Comparison of ENCODE assay signal across 13 cellular contexts in genomic region chr3:32147935-32148334, GRCh38. TPM values are rescaled to one million over a fixed set of nuclear protein-coding genes. Genes with fewer than 3 reads are reported as not detected.
DNase-seq lines count a peak whose midpoint lies in the region; ATAC-seq and TF ChIP-seq lines count a peak whose summit lies in the region.
"Had no signal": no experiment of that assay in that cellular context is flagged by ENCODE, and none has a peak within 500 bp of the region (broad histone marks: within the 10 kb centered on the region; RNA-seq: fewer than 3 reads in every experiment).

No MANE protein-coding gene starts in this region.

- H3K27me3 Mint-ChIP-seq in naive thymus-derived CD8-positive, alpha-beta T cell: no peaks in the 10 kb centered on the region
- H3K27me3 Mint-ChIP-seq: effector memory CD8-positive, alpha-beta T cell had no signal

- H3K9ac ChIP-seq in PC-3 (ENCODE audit: low read length): no peak overlapping the region

- peaks cover 2 to 18% (median 5%) of the 10 kb centered on the region in 4 donors for H3K4me1 Mint-ChIP-seq in naive thymus-derived CD8-positive, alpha-beta T cell

- H3K9me3 ChIP-seq in cardiac muscle cell (ENCODE audit: low read depth): no peaks in the 10 kb centered on the region
- H3K9me3 ChIP-seq in right cardiac atrium (ENCODE audit: control insufficient read depth, low read length): no peaks in the 10 kb centered on the region
- no peaks in the 10 kb centered on the region for H3K9me3 ChIP-seq in PC-3 (ENCODE audit: low read length)
- H3K9me3 ChIP-seq in tibial nerve: no peaks in the 10 kb centered on the region
- no peaks in the 10 kb centered on the region for H3K9me3 ChIP-seq in effector memory CD4-positive, alpha-beta T cell (ENCODE audit: control insufficient read depth, low read length)
- H3K9me3 ChIP-seq in psoas muscle: no peaks in the 10 kb centered on the region
- H3K9me3 ChIP-seq: mucosa of descending colon, right atrium auricular region had no signal

- H3K9me3 Mint-ChIP-seq in naive thymus-derived CD8-positive, alpha-beta T cell: no peaks in the 10 kb centered on the region
- H3K9me3 Mint-ChIP-seq: effector memory CD8-positive, alpha-beta T cell had no signal

- H3K36me3 ChIP-seq in cardiac muscle cell (no peaks in the 10 kb centered on the region), PC-3 (ENCODE audit: low read depth, low read length) (no peaks in the 10 kb centered on the region), tibial nerve (peaks cover 0 to 32% (median 0%) of the 10 kb centered on the region in 3 donors), psoas muscle (ENCODE audit: insufficient read depth in 1 of 2, low read depth in 1 of 2) (peaks cover 0 to 72% of the 10 kb centered on the region in 2 donors)
- peaks cover 33% of the 10 kb centered on the region for H3K36me3 ChIP-seq in effector memory CD4-positive, alpha-beta T cell (ENCODE audit: control insufficient read depth, insufficient read depth, low read length)

- no peak overlapping the region for H3K27ac Mint-ChIP-seq in naive thymus-derived CD8-positive, alpha-beta T cell

- H3K4me3 Mint-ChIP-seq in naive thymus-derived CD8-positive, alpha-beta T cell: no peak overlapping the region
- H3K4me3 Mint-ChIP-seq: effector memory CD8-positive, alpha-beta T cell had no signal

- no peak overlapping the region for H3K27ac ChIP-seq in cardiac muscle cell
- H3K27ac ChIP-seq in right cardiac atrium (ENCODE audit: low read length): no peak overlapping the region
- H3K27ac ChIP-seq in PC-3 (ENCODE audit: low read length): 0 out of 2 replicates have a peak overlapping the region, but pooled peaks have one; percentile 69
- no peak overlapping the region for H3K27ac ChIP-seq in foreskin keratinocyte
- H3K27ac ChIP-seq in tibial nerve: no peak overlapping the region
- H3K27ac ChIP-seq in effector memory CD4-positive, alpha-beta T cell (ENCODE audit: insufficient read depth, low read length, poor library complexity, severe bottlenecking): no peak overlapping the region
- no peak overlapping the region for H3K27ac ChIP-seq in psoas muscle
- H3K27ac ChIP-seq: right atrium auricular region had no signal

- H3K27me3 ChIP-seq in cardiac muscle cell: no peaks in the 10 kb centered on the region
- H3K27me3 ChIP-seq in right cardiac atrium (ENCODE audit: control insufficient read depth, insufficient read depth): no peaks in the 10 kb centered on the region
- H3K27me3 ChIP-seq in PC-3 (ENCODE audit: low read length): no peaks in the 10 kb centered on the region
- no peaks in the 10 kb centered on the region for H3K27me3 ChIP-seq in foreskin keratinocyte
- H3K27me3 ChIP-seq in tibial nerve: no peaks in the 10 kb centered on the region
- H3K27me3 ChIP-seq in effector memory CD4-positive, alpha-beta T cell (replicated peaks; ENCODE audit: control insufficient read depth, insufficient read depth, low read length, poor library complexity, severe bottlenecking): no peaks in the 10 kb centered on the region
- no peaks in the 10 kb centered on the region for H3K27me3 ChIP-seq in psoas muscle (ENCODE audit: insufficient read depth in 3 of 3, low read length in 2 of 3)
- H3K27me3 ChIP-seq: right atrium auricular region had no signal

- WGBS in right cardiac atrium: 83% methylated on average over 3 of the region's 3 CpGs
- WGBS in tibial nerve, 2 donors: 63 to 78% methylated on average over 3 of the region's 3 CpGs
- 72 to 84% (median 73%) methylated on average over 3 of the region's 3 CpGs for WGBS in psoas muscle, 3 donors

- peaks cover 2% of the 10 kb centered on the region for H3K4me1 ChIP-seq in cardiac muscle cell (ENCODE audit: low read depth)
- H3K4me1 ChIP-seq in right cardiac atrium (ENCODE audit: control insufficient read depth, insufficient read depth, low read length): no peaks in the 10 kb centered on the region
- H3K4me1 ChIP-seq in PC-3 (ENCODE audit: insufficient read depth, low read length): peaks cover 39% of the 10 kb centered on the region
- H3K4me1 ChIP-seq in foreskin keratinocyte: peaks cover 14% of the 10 kb centered on the region
- peaks cover 0 to 26% (median 11%) of the 10 kb centered on the region in 4 donors for H3K4me1 ChIP-seq in tibial nerve
- no peaks in the 10 kb centered on the region for H3K4me1 ChIP-seq in effector memory CD4-positive, alpha-beta T cell (ENCODE audit: control insufficient read depth, insufficient read depth, low read length, poor library complexity, severe bottlenecking)
- H3K4me1 ChIP-seq in psoas muscle: peaks cover 11% of the 10 kb centered on the region

- no peak for TF ChIP-seq EP300 in tibial nerve (IDR thresholded peaks at IDR 0.05)

- H3K4me3 ChIP-seq in cardiac muscle cell: no peak overlapping the region
- no peak overlapping the region for H3K4me3 ChIP-seq in right cardiac atrium (ENCODE audit: low read length)
- no peak overlapping the region for H3K4me3 ChIP-seq in PC-3 (ENCODE audit: low read length)
- no peak overlapping the region for H3K4me3 ChIP-seq in tibial nerve
- no peak overlapping the region for H3K4me3 ChIP-seq in effector memory CD4-positive, alpha-beta T cell (ENCODE audit: insufficient read depth, low read depth, low read length, poor library complexity, severe bottlenecking)
- no peak overlapping the region for H3K4me3 ChIP-seq in psoas muscle
- H3K4me3 ChIP-seq: mucosa of descending colon, right atrium auricular region had no signal

- intact Hi-C loops in right cardiac atrium (cut with DNase I) (no loop called here), PC-3 (cut with micrococcal nuclease) (loop anchor here (10.0 kb wide), 2 partner anchors 273 to 413 kb away; no protein-coding TSS in a partner anchor), psoas muscle (cut with DNase I) (no loop called here)

- no peaks in the 10 kb centered on the region for H3K79me2 ChIP-seq in PC-3 (ENCODE audit: low read length)

- no peak overlapping the region for H2AFZ ChIP-seq in PC-3 (ENCODE audit: low read length)

- DNase-seq in cardiac muscle cell (ENCODE audit: low read depth in 1 of 2, low spot score in 1 of 2) (no peak), right cardiac atrium (no peak), PC-3 (no peak), foreskin keratinocyte (no peak), tibial nerve (ENCODE audit: low spot score in 2 of 2) (no peak), psoas muscle (no peak)
- DNase-seq in effector memory CD4-positive, alpha-beta T cell: no peak
- no peak for DNase-seq in naive thymus-derived CD8-positive, alpha-beta T cell
- DNase-seq: activated effector memory CD4-positive, alpha-beta T cell treated with Interleukin-2 at 50 U/mL for 16 hours; DMS79; effector memory CD8-positive, alpha-beta T cell; mucosa of descending colon had no signal

- ATAC-seq in right cardiac atrium: no peak
- ATAC-seq in PC-3: no peak
- no peak for ATAC-seq in foreskin keratinocyte
- no peak for ATAC-seq in naive thymus-derived CD8-positive, alpha-beta T cell
- ATAC-seq in psoas muscle: no peak
- ATAC-seq: effector memory CD8-positive, alpha-beta T cell; mucosa of descending colon had no signal

- TF ChIP-seq CTCF in cardiac muscle cell (IDR thresholded peaks at IDR 0.05; ENCODE audit: low read depth, low read length) (peak; percentile 12), PC-3 (conservative IDR thresholded peaks at IDR 0.05; ENCODE audit: low read depth, low read length) (peak; percentile 53), foreskin keratinocyte (conservative IDR thresholded peaks at IDR 0.05) (peak; percentile 30), tibial nerve (IDR thresholded peaks at IDR 0.05) (no peak), psoas muscle (IDR thresholded peaks at IDR 0.05) (no peak)

- no peak for TF ChIP-seq POLR2A in tibial nerve (IDR thresholded peaks at IDR 0.05)

- no peaks in the 10 kb centered on the region for H4K20me1 ChIP-seq in PC-3 (ENCODE audit: low read length)

- CTCF ChIA-PET in PC-3 (lab: Charles Lee): no interaction called here

- H3K9me2 ChIP-seq in PC-3 (replicated peaks; ENCODE audit: low read length): no peaks in the 10 kb centered on the region

- POLR2A ChIA-PET in PC-3 (lab: Charles Lee; ENCODE audit: unreplicated experiment): no interaction called here
- POLR2A ChIA-PET in naive thymus-derived CD8-positive, alpha-beta T cell (lab: Charles Lee): no interaction called here

- H3F3A ChIP-seq in PC-3 (ENCODE audit: low read length, unreplicated experiment): no peaks in the 10 kb centered on the region

- peak overlapping the region; percentile 69 for H3K4me2 ChIP-seq in PC-3 (ENCODE audit: low read length)

- peaks cover 12 to 81% (median 45%) of the 10 kb centered on the region in 3 donors for H3K36me3 Mint-ChIP-seq in naive thymus-derived CD8-positive, alpha-beta T cell

- BruUV-seq in PC-3 (replicated peaks; lab: Mats Ljungman, UMichigan): no TSS peak

RNA-seq across cellular contexts. Expression of gene GPD1L, which starts 41.5 kb away (rescaled TPM):
- total RNA-seq in cardiac muscle cell (16.2 and 20.1 TPM in 2 replicates), right cardiac atrium (100 to 1,000 TPM; 292 to 364 (median 321) TPM), PC-3 (2014; rRNA removed) (33.7 and 42.8 TPM in 2 replicates), foreskin keratinocyte (4.0 and 4.5 TPM in 2 replicates), tibial nerve (10 to 100 TPM; 38.4 to 60.9 (median 46.5) TPM), psoas muscle (100 to 1,000 TPM in 3 of 4 donors, 10 to 100 TPM in 1; 99.4 to 135 (median 128) TPM)
- polyA plus RNA-seq in cardiac muscle cell (19.4 and 22.1 TPM in 2 replicates), right cardiac atrium (139 TPM), foreskin keratinocyte (1.8 and 1.9 TPM in 2 replicates), psoas muscle (100 to 1,000 TPM in 1 of 3 donors, 10 to 100 TPM in 2; 28.2 to 101 (median 90.5) TPM)
- 10 to 100 TPM; 16.6 to 20.5 TPM for total RNA-seq in naive thymus-derived CD8-positive, alpha-beta T cell
- polyA plus RNA-seq in naive thymus-derived CD8-positive, alpha-beta T cell: 10 to 100 TPM in 1 of 3 donors, 1 to 10 TPM in 2; 8.0 to 10.4 (median 10.0) TPM

Comparison
In these comparisons a context has a peak if more than half of its experiments do, and no peak if none do; other contexts are left out.
1. CTCF ChIP-seq: peak in cardiac muscle cell (single experiment), PC-3 (single experiment) and foreskin keratinocyte (single experiment); none in tibial nerve (0 of 5) and psoas muscle (single experiment).